Comparison of ENCODE assay signal across 32 cellular contexts in genomic region chr3:68773401-68773800, GRCh38.
"Had no signal": no experiment of that assay in that cellular context is flagged by ENCODE, and none has a peak within 500 bp of the region (broad histone marks: within the 10 kb centered on the region; RNA-seq: fewer than 3 reads in every experiment).

No MANE protein-coding gene starts in this region.

- H3K27me3 ChIP-seq: ascending aorta, breast epithelium, dorsolateral prefrontal cortex had no signal

- H3K36me3 ChIP-seq: ascending aorta, breast epithelium, WERI-Rb-1 had no signal

- H3K27ac ChIP-seq: ascending aorta, breast epithelium, coronary artery, dorsolateral prefrontal cortex, WERI-Rb-1 had no signal

- H3K4me3 Mint-ChIP-seq: activated CD4-positive, alpha-beta memory T cell treated with anti-CD3 and anti-CD28 coated beads, Interleukin-2, amount 10 ng/mL, durations not matched to agents 7 days and 5 days; activated CD4-positive, alpha-beta T cell treated with anti-CD3 and anti-CD28 coated beads for 36 hours; activated CD4-positive, alpha-beta T cell treated with anti-CD3 and anti-CD28 coated beads, Interleukin-2, amount 10 ng/mL, durations not matched to agents 24 days and 14 days; activated naive CD4-positive, alpha-beta T cell treated with anti-CD3 and anti-CD28 coated beads, Interleukin-2, amount 10 ng/mL, durations not matched to agents 7 days and 5 days; activated naive CD8-positive, alpha-beta T cell treated with anti-CD3 and anti-CD28 coated beads, Interleukin-2, amount 10 ng/mL, durations not matched to agents 7 days and 5 days; activated T-cell treated with anti-CD3 and anti-CD28 coated beads, Interleukin-2, amount 50 U/mL, for 24 hours; activated T-cell treated with anti-CD3 and anti-CD28 coated beads, Interleukin-2, amount 50 U/mL, for 72 hours; brain; central memory CD8-positive, alpha-beta T cell; dendritic cell treated with granulocyte-macrophage colony-stimulating factor and Interleukin-4, amounts not matched to agents 40 ng/mL and 50 ng/mL, for 4 days; endodermal cell; T-helper 17 cell; T-helper 2 cell treated with Interferon-gamma antibody and Interleukin-4, amounts not matched to agents 5 μg/mL and 100 μg/mL, for 36 hours had no signal

- H3K9me3 Mint-ChIP-seq: activated CD4-positive, alpha-beta T cell treated with anti-CD3 and anti-CD28 coated beads, Interleukin-2, amount 10 ng/mL, durations not matched to agents 24 days and 14 days; activated naive CD8-positive, alpha-beta T cell treated with anti-CD3 and anti-CD28 coated beads, Interleukin-2, amount 10 ng/mL, durations not matched to agents 7 days and 5 days had no signal

- H3K4me3 ChIP-seq: ascending aorta, breast epithelium, coronary artery, dorsolateral prefrontal cortex had no signal

- ATAC-seq: activated CD4-positive, alpha-beta T cell treated with anti-CD3 and anti-CD28 coated beads for 36 hours; activated naive CD4-positive, alpha-beta T cell treated with anti-CD3 and anti-CD28 coated beads, Interleukin-2, amount 50 U/mL, for 72 hours; activated T-cell treated with anti-CD3 and anti-CD28 coated beads, Interleukin-2, amount 50 U/mL, for 72 hours; esophagus mucosa; T-helper 17 cell had no signal

- H3K27me3 Mint-ChIP-seq: activated CD4-positive, alpha-beta memory T cell treated with anti-CD3 and anti-CD28 coated beads, Interleukin-2, amount 10 ng/mL, durations not matched to agents 7 days and 5 days; activated CD4-positive, alpha-beta T cell treated with anti-CD3 and anti-CD28 coated beads, Interleukin-2, amount 10 ng/mL, durations not matched to agents 24 days and 14 days; activated naive CD4-positive, alpha-beta T cell treated with anti-CD3 and anti-CD28 coated beads, Interleukin-2, amount 10 ng/mL, durations not matched to agents 7 days and 5 days; activated naive CD8-positive, alpha-beta T cell treated with anti-CD3 and anti-CD28 coated beads, Interleukin-2, amount 10 ng/mL, durations not matched to agents 7 days and 5 days; activated T-cell treated with anti-CD3 and anti-CD28 coated beads, Interleukin-2, amount 50 U/mL, for 24 hours; brain; dendritic cell treated with granulocyte-macrophage colony-stimulating factor and Interleukin-4, amounts not matched to agents 40 ng/mL and 50 ng/mL, for 4 days; T-helper 17 cell had no signal

- H3K9me3 ChIP-seq: ascending aorta had no signal

- DNase-seq: activated CD4-positive, alpha-beta memory T cell treated with anti-CD3 and anti-CD28 coated beads, Interleukin-2, amount 10 ng/mL, durations not matched to agents 7 days and 5 days; activated CD4-positive, alpha-beta T cell treated with anti-CD3 and anti-CD28 coated beads for 36 hours; activated CD4-positive, alpha-beta T cell treated with anti-CD3 and anti-CD28 coated beads, Interleukin-2, amount 10 ng/mL, durations not matched to agents 24 days and 14 days; activated CD4-positive, alpha-beta T cell treated with anti-CD3 and anti-CD28 coated beads, Interleukin-2, amount 50 U/mL, for 4 hours; activated CD4-positive, CD25-positive, alpha-beta regulatory T cell; activated CD4-positive, CD25-positive, alpha-beta regulatory T cell treated with anti-CD3 and anti-CD28 coated beads, Interleukin-2, amount 50 U/mL, for 72 hours; activated CD8-positive, alpha-beta memory T cell treated with anti-CD3 and anti-CD28 coated beads, Interleukin-2, amount 50 U/mL, for 48 hours; activated gamma-delta T cell; activated naive CD4-positive, alpha-beta T cell; activated naive CD4-positive, alpha-beta T cell treated with anti-CD3 and anti-CD28 coated beads, Interleukin-2, amount 10 ng/mL, durations not matched to agents 7 days and 5 days; activated naive CD8-positive, alpha-beta T cell treated with anti-CD3 and anti-CD28 coated beads, Interleukin-2, amount 10 ng/mL, durations not matched to agents 7 days and 5 days; activated T-cell treated with anti-CD3 and anti-CD28 coated beads for 4 hours; activated T-cell treated with anti-CD3 and anti-CD28 coated beads, Interleukin-2, amount 50 U/mL, for 24 hours; activated T-cell treated with anti-CD3 and anti-CD28 coated beads, Interleukin-2, amount 50 U/mL, for 72 hours; dorsolateral prefrontal cortex; effector memory CD4-positive, alpha-beta T cell; endodermal cell; foreskin fibroblast; head of caudate nucleus; T-helper 1 cell; T-helper 17 cell; T1000; WERI-Rb-1 had no signal

- H3K4me1 ChIP-seq: breast epithelium had no signal

- H3K36me3 Mint-ChIP-seq: activated naive CD4-positive, alpha-beta T cell treated with anti-CD3 and anti-CD28 coated beads, Interleukin-2, amount 10 ng/mL, durations not matched to agents 7 days and 5 days; activated naive CD8-positive, alpha-beta T cell treated with anti-CD3 and anti-CD28 coated beads, Interleukin-2, amount 10 ng/mL, durations not matched to agents 7 days and 5 days; brain had no signal

- H3K4me1 Mint-ChIP-seq: activated CD4-positive, alpha-beta memory T cell treated with anti-CD3 and anti-CD28 coated beads, Interleukin-2, amount 10 ng/mL, durations not matched to agents 7 days and 5 days; activated CD4-positive, alpha-beta T cell treated with anti-CD3 and anti-CD28 coated beads for 36 hours; activated CD4-positive, alpha-beta T cell treated with anti-CD3 and anti-CD28 coated beads, Interleukin-2, amount 10 ng/mL, durations not matched to agents 24 days and 14 days; activated naive CD4-positive, alpha-beta T cell treated with anti-CD3 and anti-CD28 coated beads, Interleukin-2, amount 10 ng/mL, durations not matched to agents 7 days and 5 days; activated naive CD8-positive, alpha-beta T cell treated with anti-CD3 and anti-CD28 coated beads, Interleukin-2, amount 10 ng/mL, durations not matched to agents 7 days and 5 days; brain; central memory CD8-positive, alpha-beta T cell; endodermal cell; T-helper 17 cell had no signal

- H3K27ac Mint-ChIP-seq: activated CD4-positive, alpha-beta memory T cell treated with anti-CD3 and anti-CD28 coated beads, Interleukin-2, amount 10 ng/mL, durations not matched to agents 7 days and 5 days; activated CD4-positive, alpha-beta T cell treated with anti-CD3 and anti-CD28 coated beads for 36 hours; activated CD4-positive, alpha-beta T cell treated with anti-CD3 and anti-CD28 coated beads, Interleukin-2, amount 10 ng/mL, durations not matched to agents 24 days and 14 days; activated naive CD4-positive, alpha-beta T cell treated with anti-CD3 and anti-CD28 coated beads, Interleukin-2, amount 10 ng/mL, durations not matched to agents 7 days and 5 days; activated naive CD4-positive, alpha-beta T cell treated with anti-CD3 and anti-CD28 coated beads, Interleukin-2, amount 50 U/mL, for 72 hours; activated naive CD8-positive, alpha-beta T cell treated with anti-CD3 and anti-CD28 coated beads, Interleukin-2, amount 10 ng/mL, durations not matched to agents 7 days and 5 days; activated T-cell treated with anti-CD3 and anti-CD28 coated beads, Interleukin-2, amount 50 U/mL, for 24 hours; activated T-cell treated with anti-CD3 and anti-CD28 coated beads, Interleukin-2, amount 50 U/mL, for 72 hours; brain; dendritic cell treated with granulocyte-macrophage colony-stimulating factor and Interleukin-4, amounts not matched to agents 40 ng/mL and 50 ng/mL, for 4 days; endodermal cell; T-helper 17 cell; T-helper 2 cell treated with Interferon-gamma antibody and Interleukin-4, amounts not matched to agents 5 μg/mL and 100 μg/mL, for 36 hours had no signal
